ENCODE assay signal across 9 cellular contexts in genomic region chr1:91555074-91555730, GRCh38. TPM values are rescaled to one million over a fixed set of nuclear protein-coding genes. Genes with fewer than 3 reads are reported as not detected.
DNase-seq lines count a peak whose midpoint lies in the region; ATAC-seq, FAIRE-seq and TF ChIP-seq lines count a peak whose summit lies in the region.
"Had no signal": no experiment of that assay in that cellular context is flagged by ENCODE, and none has a peak within 500 bp of the region (broad histone marks: within the 10 kb centered on the region; RNA-seq: fewer than 3 reads in every experiment).

No MANE protein-coding gene starts in this region.

- H3K36me3 ChIP-seq in BLaER1 treated with 17β-estradiol and CSF1 and Interleukin-3, amounts not matched to agents 10 nM and 100 nM: no peaks in the 10 kb centered on the region
- no peaks in the 10 kb centered on the region for H3K36me3 ChIP-seq in GM12878 (ENCODE audit: control insufficient read depth in 2 of 2, insufficient read depth in 2 of 2, low read length in 1 of 2)
- no peaks in the 10 kb centered on the region for H3K36me3 ChIP-seq in right lobe of liver

- TF ChIP-seq EP300 in GM12878 (IDR thresholded peaks at IDR 0.05; ENCODE audit: borderline replicate concordance in 1 of 2, control insufficient read depth in 1 of 2, low read depth in 2 of 2, low read length in 2 of 2): no peak

- TF ChIP-seq CTCF in GM12878 (IDR thresholded peaks at IDR 0.05 in 2 of 3, conservative IDR thresholded peaks at IDR 0.05 in 1 of 3; ENCODE audit: control insufficient read depth in 2 of 3, extremely low read depth in 1 of 3, insufficient read depth in 1 of 3, low read depth in 3 of 3, low read length in 3 of 3): no peak
- no peak for TF ChIP-seq CTCF in right lobe of liver (IDR thresholded peaks at IDR 0.05)

- H3K79me2 ChIP-seq in GM12878 (ENCODE audit: control insufficient read depth, insufficient read depth, low read length): no peaks in the 10 kb centered on the region

- WGBS in GM12878 (ENCODE audit: insufficient coverage, insufficient replicate concordance, low lambda C conversion rate, missing lambda C conversion rate): 58% methylated on average over 7 of the region's 7 CpGs
- 35% methylated on average over 7 of the region's 7 CpGs for WGBS in right lobe of liver (ENCODE audit: insufficient coverage, low coverage, low lambda C conversion rate, missing lambda C conversion rate)

- CTCF ChIA-PET in GM12878 (lab: Yijun Ruan, JAX): no interaction called here

- H3K4me2 ChIP-seq in BLaER1 treated with 17β-estradiol and CSF1 and Interleukin-3, amounts not matched to agents 10 nM and 100 nM: peak overlapping the region; percentile 10 to 84 (median 56); a peak in 21 of 22 replicates
- H3K4me2 ChIP-seq in GM12878 (ENCODE audit: control insufficient read depth, insufficient read depth): no peak overlapping the region

- H4K20me1 ChIP-seq in BLaER1 treated with 17β-estradiol and CSF1 and Interleukin-3, amounts not matched to agents 10 nM and 100 nM: no peaks in the 10 kb centered on the region
- no peaks in the 10 kb centered on the region for H4K20me1 ChIP-seq in GM12878 (ENCODE audit: control insufficient read depth, insufficient read depth)

- H3K4me1 ChIP-seq in BLaER1 treated with 17β-estradiol and CSF1 and Interleukin-3, amounts not matched to agents 10 nM and 100 nM: peaks cover 21 to 34% (median 30%) of the 10 kb centered on the region in 10 experiments
- H3K4me1 ChIP-seq in GM12878 (ENCODE audit: control insufficient read depth, insufficient read depth, low read length): peaks cover 5% of the 10 kb centered on the region
- H3K4me1 ChIP-seq in right lobe of liver: no peaks in the 10 kb centered on the region

- H3K4me3 ChIP-seq in BLaER1 treated with 17β-estradiol and CSF1 and Interleukin-3, amounts not matched to agents 10 nM and 100 nM: no peak overlapping the region
- H3K4me3 ChIP-seq in GM12878 (no peak overlapping the region), right lobe of liver (no peak overlapping the region)

- 0 out of 2 replicates have a peak, but pooled peaks have one; percentile 5 for TF ChIP-seq RAD21 in GM12878 (IDR thresholded peaks at IDR 0.05; ENCODE audit: insufficient read depth, low read depth, low read length)

- in situ Hi-C loops in GM12878 (cut with MboI): no loop called here

- intact Hi-C loops in GM12878 (cut with micrococcal nuclease; ENCODE audit: unreplicated experiment): no loop called here
- intact Hi-C loops in right lobe of liver (cut with DNase I): no loop called here

- H3K27me3 ChIP-seq in BLaER1 treated with 17β-estradiol and CSF1 and Interleukin-3, amounts not matched to agents 10 nM and 100 nM: no peaks in the 10 kb centered on the region
- H3K27me3 ChIP-seq in GM12878 (replicated peaks in 1 of 2; ENCODE audit: control insufficient read depth in 2 of 2, insufficient read depth in 2 of 2, low read length in 1 of 2): no peaks in the 10 kb centered on the region
- H3K27me3 ChIP-seq in right lobe of liver: no peaks in the 10 kb centered on the region

- H3K27ac ChIP-seq in BLaER1 treated with 17β-estradiol and CSF1 and Interleukin-3, amounts not matched to agents 10 nM and 100 nM: peak overlapping the region in 1 of 11 experiments; percentile 37; a peak in 2 of 22 replicates
- no peak overlapping the region for H3K27ac ChIP-seq in GM12878 (ENCODE audit: control insufficient read depth, insufficient read depth)
- H3K27ac ChIP-seq in right lobe of liver: peak overlapping the region in 2 of 3 donors; percentile 17 to 24

- SMC1A ChIA-PET in GM12878 (lab: Charles Lee; ENCODE audit: uncharacterized antibody, unreplicated experiment): no interaction called here

- RAD21 ChIA-PET in GM12878 (lab: Charles Lee; ENCODE audit: unreplicated experiment): interaction anchor here (0.5 to 0.6 kb wide), 2 partner anchors 25 to 59 kb away, joined by 3 read pairs; no protein-coding TSS in a partner anchor

- TF ChIP-seq POLR2A in GM12878 (IDR thresholded peaks at IDR 0.05; ENCODE audit: low read depth, low read length): no peak
- no peak for TF ChIP-seq POLR2A in right lobe of liver (IDR thresholded peaks at IDR 0.05)
- no peak for TF ChIP-seq POLR2A in H54 (IDR thresholded peaks at IDR 0.05; ENCODE audit: low read depth, low read length)

- peaks cover 0 to 18% (median 6%) of the 10 kb centered on the region in 11 experiments; a peak in 8 of 22 replicates for H3K9me3 ChIP-seq in BLaER1 treated with 17β-estradiol and CSF1 and Interleukin-3, amounts not matched to agents 10 nM and 100 nM (replicated peaks in 1 of 11)
- H3K9me3 ChIP-seq in GM12878 (replicated peaks; ENCODE audit: control insufficient read depth, insufficient read depth, low read length): no peaks in the 10 kb centered on the region; the same call in 2 of the 3 replicates
- no peaks in the 10 kb centered on the region for H3K9me3 ChIP-seq in right lobe of liver

- no peak for ATAC-seq in GM12878
- ATAC-seq in right lobe of liver: peak in 2 of 4 donors; percentile 46 to 54
- no peak for ATAC-seq in HG02840 (IDR thresholded peaks at IDR 0.05; ENCODE audit: low FRiP score, unreplicated experiment)
- no peak for ATAC-seq in HG03565 (IDR thresholded peaks at IDR 0.05; ENCODE audit: unreplicated experiment)
- no peak for ATAC-seq in HG03108 (IDR thresholded peaks at IDR 0.05; ENCODE audit: unreplicated experiment)

- FAIRE-seq in GM12878 (lab: Jason Lieb, UNC) (no peak), H54 (lab: Jason Lieb, UNC) (no peak)

- DNase-seq in HT1080 (ENCODE audit: low read depth) (peak; percentile 60), GM12878 (ENCODE audit: low read depth, low spot score) (no peak), right lobe of liver (no peak), H54 (ENCODE audit: insufficient read length, low spot score) (no peak)
- DNase-seq: GDM1 had no signal

- no peak overlapping the region; a peak in 1 of 22 replicates for H3K9ac ChIP-seq in BLaER1 treated with 17β-estradiol and CSF1 and Interleukin-3, amounts not matched to agents 10 nM and 100 nM
- no peak overlapping the region for H3K9ac ChIP-seq in GM12878 (ENCODE audit: control insufficient read depth, insufficient read depth, low read length)

- POLR2A ChIA-PET in GM12878 (lab: Charles Lee): no interaction called here

- no peak overlapping the region; the same call in 1 of the 2 replicates for H2AFZ ChIP-seq in GM12878 (ENCODE audit: control insufficient read depth, low read depth, low read length)

- BruUV-seq in GM12878 (replicated peaks; lab: Mats Ljungman, UMichigan): no TSS peak

TF ChIP-seq in GM12878, 131 proteins besides CTCF, POLR2A, EP300 and RAD21 (continues in another document):
- TF ChIP-seq POLR2AphosphoS5 (IDR thresholded peaks at IDR 0.05; ENCODE audit: low read length) (no peak), SKIL (IDR thresholded peaks at IDR 0.05; ENCODE audit: low read depth, poor library complexity, severe bottlenecking) (no peak), CEBPB (IDR thresholded peaks at IDR 0.05; ENCODE audit: borderline replicate concordance in 1 of 2, low read depth in 2 of 2, low read length in 2 of 2) (no peak), WRNIP1 (IDR thresholded peaks at IDR 0.05; ENCODE audit: borderline replicate concordance, low read depth, low read length) (no peak), IKZF2 (IDR thresholded peaks at IDR 0.05) (no peak), BMI1 (IDR thresholded peaks at IDR 0.05; ENCODE audit: borderline replicate concordance) (no peak), SREBF1 (IDR thresholded peaks at IDR 0.05; ENCODE audit: low read length) (no peak), HDAC6 (IDR thresholded peaks at IDR 0.05; ENCODE audit: unreplicated experiment) (no peak), TCF7 (IDR thresholded peaks at IDR 0.05; ENCODE audit: borderline replicate concordance) (no peak)

RNA-seq across cellular contexts. Expression of gene CDC7, which starts 54.6 kb away (rescaled TPM):
- 16.4 and 19.2 TPM in 2 replicates for total RNA-seq in HT1080 (2014; rRNA removed; shearing (Covaris generic))
- 14.2 and 16.5 TPM in 2 replicates for polyA plus RNA-seq in HT1080 (2015; cell fraction: cytosol; rRNA removed)
- polyA plus RNA-seq in HT1080 (2015; cell fraction: nucleus; rRNA removed): 38.0 and 41.6 TPM in 2 replicates
- 16.6 and 17.6 TPM in 2 replicates for total RNA-seq in GM12878 (2013; cell fraction: nucleolus; rRNA removed)
- total RNA-seq in GM12878 (2014; rRNA removed) (16.1 and 19.9 TPM in 2 replicates), GM12878 (2014; rRNA removed; fragmentation: Illumina TruSeq; extraction: Trizol) (26.1 and 26.3 TPM in 2 replicates), GM12878 (2021) (23.0 and 24.5 TPM in 2 replicates), right lobe of liver (1 to 10 TPM in 3 of 6 experiments, under 1 TPM in 3; 0.24 to 2.2 (median 0.92) TPM)
- 5.2 TPM for polyA plus RNA-seq in GM12878 (2011; ENCODE audit: low read depth)
- polyA plus RNA-seq in GM12878 (2011; rRNA removed) (27.2 and 46.7 TPM in 2 replicates), GM12878 (2014; fragmentation: Illumina TruSeq; extraction: Trizol) (28.4 and 38.6 TPM in 2 replicates), GM12878 (2014; fragmentation: Nextera tagmentation; extraction: Ambion mirVana) (10 to 100 TPM; 14.9 to 20.5 TPM), GM12878 (2014; rRNA removed) (22.6 and 25.9 TPM in 2 replicates), GM12878 (2016; fragmentation: Nextera tagmentation; extraction: Ambion mirVana) (10 to 100 TPM; 31.2 to 37.8 TPM)
- polyA plus RNA-seq in GM12878 (2011; cell fraction: cytosol; rRNA removed): 9.6 and 10.3 TPM in 2 replicates
- polyA plus RNA-seq in GM12878 (2011; cell fraction: nucleus; rRNA removed): 42.1 and 42.8 TPM in 2 replicates
- polyA plus RNA-seq in GM12878 (2012): 9.8 and 11.9 TPM in 2 replicates
- 7.4 and 18.1 TPM in 2 replicates for polyA minus RNA-seq in GM12878 (2011; rRNA and poly(A)+ RNA removed)
- polyA minus RNA-seq in GM12878 (2011; cell fraction: cytosol; rRNA and poly(A)+ RNA removed): 5.6 and 18.0 TPM in 2 replicates
- polyA minus RNA-seq in GM12878 (2011; cell fraction: nucleus; rRNA and poly(A)+ RNA removed): 11.2 and 18.3 TPM in 2 replicates
